In genomic region chr20:2871555-2872303, GRCh38 we compare ENCODE assay signal across 1 cellular context.
TF ChIP-seq lines count a peak whose summit lies in the region.

No MANE protein-coding gene starts in this region.

TF ChIP-seq in HCT116, 20 proteins besides CTCF, POLR2A, EP300 and RAD21 (continued from another document):
- no peak for TF ChIP-seq ZBTB33 (IDR thresholded peaks at IDR 0.05; ENCODE audit: extremely low read depth, insufficient replicate concordance, low read length)
- no peak for TF ChIP-seq EZH2 (IDR thresholded peaks at IDR 0.05)
- no peak for TF ChIP-seq EGR1 (IDR thresholded peaks at IDR 0.05; ENCODE audit: low read depth)
- no peak for TF ChIP-seq CBX3 (IDR thresholded peaks at IDR 0.05; ENCODE audit: low read depth)
- no peak for TF ChIP-seq SRF (IDR thresholded peaks at IDR 0.05; ENCODE audit: low read depth)
- no peak for TF ChIP-seq FOSL1 (IDR thresholded peaks at IDR 0.05; ENCODE audit: low read depth)
- TF ChIP-seq TCF7L2 (IDR thresholded peaks at IDR 0.05; ENCODE audit: borderline replicate concordance, extremely low read depth, insufficient read depth, insufficient read length), result no peak
- TF ChIP-seq CEBPB (IDR thresholded peaks at IDR 0.05; ENCODE audit: low read depth), result no peak
- no peak for TF ChIP-seq ZFX (IDR thresholded peaks at IDR 0.05)
- no peak for TF ChIP-seq JUND (IDR thresholded peaks at IDR 0.05)
- no peak for TF ChIP-seq EZH2phosphoT487 (IDR thresholded peaks at IDR 0.05; ENCODE audit: borderline replicate concordance)
- no peak for TF ChIP-seq REST (IDR thresholded peaks at IDR 0.05; ENCODE audit: low read depth)
